In genomic region chr5:28512648-28513047, GRCh38 we compare ENCODE assay signal across 20 cellular contexts.
"Had no signal": no experiment of that assay in that cellular context is flagged by ENCODE, and none has a peak within 500 bp of the region (broad histone marks: within the 10 kb centered on the region; RNA-seq: fewer than 3 reads in every experiment).

No MANE protein-coding gene starts in this region.

- H3K4me3 Mint-ChIP-seq: activated CD4-positive, alpha-beta T cell treated with anti-CD3 and anti-CD28 coated beads, Interleukin-2, amount 10 ng/mL, durations not matched to agents 7 days and 5 days; activated T-cell treated with anti-CD3 and anti-CD28 coated beads, Interleukin-2, amount 50 U/mL, for 72 hours; memory B cell; naive thymus-derived CD8-positive, alpha-beta T cell; stimulated activated naive B cell treated with anti-CD40 and anti-IgM and Interleukin-4, amounts not matched to agents 10 μg/mL and 1 μg/mL and 100 μg/mL, for 72 hours had no signal

- H3K27ac Mint-ChIP-seq: activated CD4-positive, alpha-beta T cell treated with anti-CD3 and anti-CD28 coated beads, Interleukin-2, amount 10 ng/mL, durations not matched to agents 7 days and 5 days; activated naive CD4-positive, alpha-beta T cell treated with anti-CD3 and anti-CD28 coated beads, Interleukin-2, amount 50 U/mL, for 72 hours; activated T-cell treated with anti-CD3 and anti-CD28 coated beads, Interleukin-2, amount 50 U/mL, for 72 hours; memory B cell; naive thymus-derived CD8-positive, alpha-beta T cell; stimulated activated naive B cell treated with anti-CD40 and anti-IgM and Interleukin-4, amounts not matched to agents 10 μg/mL and 1 μg/mL and 100 μg/mL, for 72 hours had no signal

- H3K36me3 ChIP-seq: colonic mucosa, esophagus squamous epithelium, tibial nerve, uterus had no signal

- H3K4me3 ChIP-seq: body of pancreas, colonic mucosa, esophagus squamous epithelium, tibial nerve, uterus had no signal

- DNase-seq: activated CD4-positive, alpha-beta T cell treated with anti-CD3 and anti-CD28 coated beads, Interleukin-2, amount 10 ng/mL, durations not matched to agents 7 days and 5 days; activated CD8-positive, alpha-beta memory T cell treated with anti-CD3 and anti-CD28 coated beads, Interleukin-2, amount 50 U/mL, for 48 hours; activated gamma-delta T cell; activated T-cell treated with anti-CD3 and anti-CD28 coated beads, Interleukin-2, amount 50 U/mL, for 72 hours; amygdala; body of pancreas; caudate nucleus; colonic mucosa; esophagus squamous epithelium; foreskin keratinocyte; kidney glomerular epithelial cell; left ventricle myocardium superior; naive thymus-derived CD8-positive, alpha-beta T cell; retina; stimulated activated CD4-positive, alpha-beta T cell treated with anti-CD3 and anti-CD28 coated beads, Interleukin-2, amount 100 ng/mL, for 48 hours; stimulated activated naive B cell treated with anti-CD40 and anti-IgM and Interleukin-4, amounts not matched to agents 10 μg/mL and 1 μg/mL and 100 μg/mL, for 72 hours; uterus had no signal

- H3K27me3 Mint-ChIP-seq: activated CD4-positive, alpha-beta T cell treated with anti-CD3 and anti-CD28 coated beads, Interleukin-2, amount 10 ng/mL, durations not matched to agents 7 days and 5 days; memory B cell; naive thymus-derived CD8-positive, alpha-beta T cell; stimulated activated naive B cell treated with anti-CD40 and anti-IgM and Interleukin-4, amounts not matched to agents 10 μg/mL and 1 μg/mL and 100 μg/mL, for 72 hours had no signal

- H3K27ac ChIP-seq: body of pancreas, colonic mucosa, esophagus squamous epithelium, foreskin keratinocyte, tibial nerve, uterus had no signal

- H3K9me3 ChIP-seq: body of pancreas, colonic mucosa, esophagus squamous epithelium, tibial nerve, uterus had no signal

- H3K27me3 ChIP-seq: body of pancreas, colonic mucosa, esophagus squamous epithelium, foreskin keratinocyte, tibial nerve, uterus had no signal

- H3K36me3 Mint-ChIP-seq: activated naive CD4-positive, alpha-beta T cell treated with anti-CD3 and anti-CD28 coated beads, Interleukin-2, amount 50 U/mL, for 72 hours; memory B cell; naive thymus-derived CD8-positive, alpha-beta T cell; stimulated activated naive B cell treated with anti-CD40 and anti-IgM and Interleukin-4, amounts not matched to agents 10 μg/mL and 1 μg/mL and 100 μg/mL, for 72 hours had no signal

- H3K4me1 Mint-ChIP-seq: activated CD4-positive, alpha-beta T cell treated with anti-CD3 and anti-CD28 coated beads, Interleukin-2, amount 10 ng/mL, durations not matched to agents 7 days and 5 days; memory B cell; naive thymus-derived CD8-positive, alpha-beta T cell; stimulated activated naive B cell treated with anti-CD40 and anti-IgM and Interleukin-4, amounts not matched to agents 10 μg/mL and 1 μg/mL and 100 μg/mL, for 72 hours had no signal

- H3K9me3 Mint-ChIP-seq: memory B cell; stimulated activated naive B cell treated with anti-CD40 and anti-IgM and Interleukin-4, amounts not matched to agents 10 μg/mL and 1 μg/mL and 100 μg/mL, for 72 hours had no signal

- ATAC-seq: activated naive CD4-positive, alpha-beta T cell treated with anti-CD3 and anti-CD28 coated beads, Interleukin-2, amount 50 U/mL, for 72 hours; activated T-cell treated with anti-CD3 and anti-CD28 coated beads, Interleukin-2, amount 50 U/mL, for 72 hours; body of pancreas; foreskin keratinocyte; left ventricle myocardium superior; naive thymus-derived CD8-positive, alpha-beta T cell; stimulated activated naive B cell treated with anti-CD40 and anti-IgM and Interleukin-4, amounts not matched to agents 10 μg/mL and 1 μg/mL and 100 μg/mL, for 72 hours had no signal

- H3K4me1 ChIP-seq: body of pancreas, colonic mucosa, esophagus squamous epithelium, foreskin keratinocyte, tibial nerve, uterus had no signal
